Comparison of ENCODE assay signal across 8 cellular contexts in genomic region chr20:45934046-45934586, GRCh38. TPM values are rescaled to one million over a fixed set of nuclear protein-coding genes. Genes with fewer than 3 reads are reported as not detected.
DNase-seq lines count a peak whose midpoint lies in the region; ATAC-seq and TF ChIP-seq lines count a peak whose summit lies in the region.

No MANE protein-coding gene starts in this region.

- no peaks in the 10 kb centered on the region for H3K9me3 ChIP-seq in fibroblast of lung (ENCODE audit: control insufficient read depth, insufficient read depth, low read depth, low read length)

- H3K4me1 ChIP-seq in fibroblast of lung (ENCODE audit: control insufficient read depth, extremely low read depth, insufficient read depth, low read length) = peaks cover 6% of the 10 kb centered on the region

- H2AFZ ChIP-seq in fibroblast of lung (ENCODE audit: low read length) = peak overlapping the region; percentile 66

- TF ChIP-seq CTCF in HFFc6 (IDR thresholded peaks at IDR 0.05) (no peak), fibroblast of lung (conservative IDR thresholded peaks at IDR 0.05 in 1 of 2, IDR thresholded peaks at IDR 0.05 in 1 of 2; ENCODE audit: low read depth in 1 of 2, low read length in 2 of 2) (no peak), nephron progenitor cell (IDR thresholded peaks at IDR 0.05) (no peak)

- CTCF ChIA-PET in activated CD4-positive, alpha-beta T cell treated with anti-CD3 and anti-CD28 coated beads for 36 hours (lab: Charles Lee) = interaction anchor here (0.6 to 5.2 kb wide), 10 partner anchors 10 to 110 kb away, joined by 3 to 42 read pairs (median 5); partner anchors contain the start of genes CTSA, NEURL2, ZNF335 and ZSWIM1

- H3K27ac Mint-ChIP-seq in activated CD4-positive, alpha-beta T cell treated with anti-CD3 and anti-CD28 coated beads for 36 hours = peak overlapping the region; percentile 99
- H3K27ac Mint-ChIP-seq in HFFc6 = peak overlapping the region; percentile 99
- H3K27ac Mint-ChIP-seq in nephron progenitor cell = peak overlapping the region; percentile 100

- H3K36me3 Mint-ChIP-seq in activated CD4-positive, alpha-beta T cell treated with anti-CD3 and anti-CD28 coated beads for 36 hours (ENCODE audit: low read depth) = peaks cover 16% of the 10 kb centered on the region
- H3K36me3 Mint-ChIP-seq in HFFc6 (ENCODE audit: low read depth) = peaks cover 15% of the 10 kb centered on the region
- peaks cover 22% of the 10 kb centered on the region for H3K36me3 Mint-ChIP-seq in nephron progenitor cell (ENCODE audit: low read depth)

- ATAC-seq in activated CD4-positive, alpha-beta T cell treated with anti-CD3 and anti-CD28 coated beads for 36 hours = peak; percentile 9
- peak; percentile 3 to 7 for ATAC-seq in activated CD4-positive, CD25-positive, alpha-beta regulatory T cell treated with anti-CD3 and anti-CD28 coated beads, Interleukin-2, amount 50 U/mL, for 24 hours

- peaks cover 27% of the 10 kb centered on the region for H3K4me1 Mint-ChIP-seq in activated CD4-positive, alpha-beta T cell treated with anti-CD3 and anti-CD28 coated beads for 36 hours
- H3K4me1 Mint-ChIP-seq in HFFc6 (ENCODE audit: low read depth) = peaks cover 32% of the 10 kb centered on the region
- peaks cover 32% of the 10 kb centered on the region for H3K4me1 Mint-ChIP-seq in nephron progenitor cell

- H4K20me1 ChIP-seq in fibroblast of lung (ENCODE audit: control insufficient read depth, extremely low read depth, insufficient read depth, low read length) = no peaks in the 10 kb centered on the region

- H3K4me3 ChIP-seq in fibroblast of lung (replicated peaks in 1 of 4; ENCODE audit: control extremely low read depth in 1 of 4, insufficient read depth in 1 of 4, low read depth in 3 of 4, low read length in 4 of 4) = peak overlapping the region; percentile 90 to 99 (median 95)

- no peak for DNase-seq in activated CD4-positive, alpha-beta T cell treated with anti-CD3 and anti-CD28 coated beads for 36 hours
- DNase-seq in activated CD4-positive, alpha-beta T cell treated with anti-CD3 and anti-CD28 coated beads for 1 hour = no peak
- DNase-seq in HFFc6 (no peak), NCI-H1092 treated with DMSO at 0.1 percent for 48 hours (lab: John Stamatoyannopoulos, UW) (peak; percentile 77), fibroblast of lung (ENCODE audit: low read depth in 2 of 2) (peak; percentile 51 to 52), nephron progenitor cell (peak; percentile 74)
- DNase-seq in central memory CD4-positive, alpha-beta T cell = no peak

- peak overlapping the region; percentile 89 for H3K4me2 ChIP-seq in fibroblast of lung (ENCODE audit: extremely low read depth, insufficient read depth, low read length)

- H3K4me3 Mint-ChIP-seq in activated CD4-positive, alpha-beta T cell treated with anti-CD3 and anti-CD28 coated beads for 36 hours = peak overlapping the region; percentile 97
- H3K4me3 Mint-ChIP-seq in HFFc6 = peak overlapping the region; percentile 99
- H3K4me3 Mint-ChIP-seq in nephron progenitor cell = peak overlapping the region; percentile 97

- intact Hi-C loops in activated CD4-positive, alpha-beta T cell treated with anti-CD3 and anti-CD28 coated beads for 36 hours (cut with DNase I, micrococcal nuclease) = loop anchor here (1.0 to 2.0 kb wide), 5 partner anchors 43 to 143 kb away; partner anchors contain the start of genes CTSA (in 1 of the 2), DNTTIP1 (in 1 of the 2), NEURL2 (in 1 of the 2) and UBE2C (in 1 of the 2)

- peaks cover 11% of the 10 kb centered on the region for H3K36me3 ChIP-seq in fibroblast of lung (ENCODE audit: control insufficient read depth, insufficient read depth, low read length)

- peak overlapping the region; percentile 99 for H3K27ac ChIP-seq in fibroblast of lung (ENCODE audit: insufficient read depth, low read length)

- POLR2A ChIA-PET in activated CD4-positive, alpha-beta T cell treated with anti-CD3 and anti-CD28 coated beads for 36 hours (lab: Charles Lee) = interaction anchor here (0.5 to 3.1 kb wide), 11 partner anchors 11 to 135 kb away, joined by 3 to 45 read pairs (median 6); partner anchors contain the start of genes ACOT8, ZNF335, ZSWIM1 and ZSWIM3

- no peaks in the 10 kb centered on the region for H3K27me3 ChIP-seq in fibroblast of lung (ENCODE audit: control insufficient read depth, insufficient read depth, low read length)

- H3K27me3 Mint-ChIP-seq in activated CD4-positive, alpha-beta T cell treated with anti-CD3 and anti-CD28 coated beads for 36 hours = no peaks in the 10 kb centered on the region
- peaks cover 3% of the 10 kb centered on the region; the same call in 1 of the 2 replicates for H3K27me3 Mint-ChIP-seq in HFFc6 (ENCODE audit: insufficient read depth)
- H3K27me3 Mint-ChIP-seq in nephron progenitor cell (ENCODE audit: low read depth, poor library complexity) = no peaks in the 10 kb centered on the region

- H3K9ac ChIP-seq in fibroblast of lung (ENCODE audit: insufficient read depth, low read length) = peak overlapping the region; percentile 100

- H3K79me2 ChIP-seq in fibroblast of lung (ENCODE audit: control insufficient read depth, insufficient read depth, low read length) = peaks cover 27% of the 10 kb centered on the region

- H3K9me3 Mint-ChIP-seq in activated CD4-positive, alpha-beta T cell treated with anti-CD3 and anti-CD28 coated beads for 36 hours (ENCODE audit: low read depth) = no peaks in the 10 kb centered on the region
- H3K9me3 Mint-ChIP-seq in HFFc6 = no peaks in the 10 kb centered on the region
- no peaks in the 10 kb centered on the region for H3K9me3 Mint-ChIP-seq in nephron progenitor cell

RNA-seq across cellular contexts. Expression of gene PCIF1, which starts 0.4 kb away (rescaled TPM):
- total RNA-seq in activated CD4-positive, alpha-beta T cell treated with anti-CD3 and anti-CD28 coated beads for 36 hours = 10 to 100 TPM; 24.0 to 27.4 TPM
- total RNA-seq in HFFc6 (2021; fragmentation: NEBNext Ultra II Directional; extraction: Animal tissue kit (Norgen Biotek cat#: 25700)) = 10 to 100 TPM; 14.8 to 23.1 (median 19.5) TPM
- total RNA-seq in fibroblast of lung = 6.7 and 9.9 TPM in 2 replicates
- 16.0 and 18.5 TPM in 2 replicates for polyA plus RNA-seq in fibroblast of lung
- polyA plus RNA-seq in fibroblast of lung (2012) = 20.7 and 25.8 TPM in 2 replicates
- polyA minus RNA-seq in fibroblast of lung (ENCODE audit: low replicate concordance) = 67.9 and 99.2 TPM in 2 replicates

RNA-seq across cellular contexts. Expression of gene PLTP, which starts 22.2 kb away (rescaled TPM):
- total RNA-seq in activated CD4-positive, alpha-beta T cell treated with anti-CD3 and anti-CD28 coated beads for 36 hours = 1 to 10 TPM; 5.6 to 7.0 TPM
- 10 to 100 TPM in 5 of 6 experiments, 1 to 10 TPM in 1; 8.3 to 13.6 (median 11.1) TPM for total RNA-seq in HFFc6 (2021; fragmentation: NEBNext Ultra II Directional; extraction: Animal tissue kit (Norgen Biotek cat#: 25700))
- total RNA-seq in fibroblast of lung = 110 and 132 TPM in 2 replicates
- 28.5 and 63.1 TPM in 2 replicates for polyA plus RNA-seq in fibroblast of lung
- polyA plus RNA-seq in fibroblast of lung (2012) = 36.1 and 77.6 TPM in 2 replicates
- 64.5 and 131 TPM in 2 replicates for polyA minus RNA-seq in fibroblast of lung (ENCODE audit: low replicate concordance)

RNA-seq across cellular contexts. Expression of gene ZNF335, which starts 37.9 kb away (rescaled TPM):
- 10 to 100 TPM; 27.4 to 28.9 TPM for total RNA-seq in activated CD4-positive, alpha-beta T cell treated with anti-CD3 and anti-CD28 coated beads for 36 hours
- total RNA-seq in HFFc6 (2021; fragmentation: NEBNext Ultra II Directional; extraction: Animal tissue kit (Norgen Biotek cat#: 25700)) = 10 to 100 TPM; 13.1 to 14.6 (median 13.5) TPM
- 7.2 and 10.2 TPM in 2 replicates for total RNA-seq in fibroblast of lung
- polyA plus RNA-seq in fibroblast of lung = 4.8 and 6.7 TPM in 2 replicates
- polyA plus RNA-seq in fibroblast of lung (2012) = 6.9 and 8.5 TPM in 2 replicates
- polyA minus RNA-seq in fibroblast of lung (ENCODE audit: low replicate concordance) = 24.7 and 35.4 TPM in 2 replicates

RNA-seq across cellular contexts. Expression of gene CTSA, which starts 43.0 kb away (rescaled TPM):
- total RNA-seq in activated CD4-positive, alpha-beta T cell treated with anti-CD3 and anti-CD28 coated beads for 36 hours = 10 to 100 TPM; 36.4 to 45.6 TPM
- 100 to 1,000 TPM; 133 to 176 (median 155) TPM for total RNA-seq in HFFc6 (2021; fragmentation: NEBNext Ultra II Directional; extraction: Animal tissue kit (Norgen Biotek cat#: 25700))
- total RNA-seq in fibroblast of lung = 104 and 116 TPM in 2 replicates
- polyA plus RNA-seq in fibroblast of lung = 364 and 413 TPM in 2 replicates
- polyA plus RNA-seq in fibroblast of lung (2012) = 279 and 286 TPM in 2 replicates
- 302 and 333 TPM in 2 replicates for polyA minus RNA-seq in fibroblast of lung (ENCODE audit: low replicate concordance)

RNA-seq across cellular contexts. Expression of gene NEURL2, which starts 43.1 kb away (rescaled TPM):
- 1 to 10 TPM; 1.2 to 1.9 TPM for total RNA-seq in activated CD4-positive, alpha-beta T cell treated with anti-CD3 and anti-CD28 coated beads for 36 hours
- 1 to 10 TPM; 1.5 to 2.3 (median 1.9) TPM for total RNA-seq in HFFc6 (2021; fragmentation: NEBNext Ultra II Directional; extraction: Animal tissue kit (Norgen Biotek cat#: 25700))
- total RNA-seq in fibroblast of lung = 7.1 and 8.0 TPM in 2 replicates
- polyA plus RNA-seq in fibroblast of lung = 0.75 and 0.77 TPM in 2 replicates
- polyA plus RNA-seq in fibroblast of lung (2012) = 2.0 and 2.1 TPM in 2 replicates
- 0.31 TPM in 1 of 2 replicates, not detected in the other for polyA minus RNA-seq in fibroblast of lung (ENCODE audit: low replicate concordance)

Comparison
In these comparisons a context has a peak if more than half of its experiments do, and no peak if none do; other contexts are left out.
1. DNase-seq: peak in NCI-H1092 treated with DMSO at 0.1 percent for 48 hours (single experiment), fibroblast of lung (2 of 2) and nephron progenitor cell (single experiment); none in activated CD4-positive, alpha-beta T cell treated with anti-CD3 and anti-CD28 coated beads for 36 hours (single experiment), activated CD4-positive, alpha-beta T cell treated with anti-CD3 and anti-CD28 coated beads for 1 hour (single experiment), HFFc6 (single experiment) and central memory CD4-positive, alpha-beta T cell (single experiment).
2. Peak in every context shown above with its lines, with median percentiles within 50 percentile points of each other: H3K27ac Mint-ChIP-seq and H3K4me3 Mint-ChIP-seq.